In genomic region chr9:125739442-125739841, GRCh38 we compare ENCODE assay signal across 21 cellular contexts.
"Had no signal": no experiment of that assay in that cellular context is flagged by ENCODE, and none has a peak within 500 bp of the region (broad histone marks: within the 10 kb centered on the region; RNA-seq: fewer than 3 reads in every experiment).

No MANE protein-coding gene starts in this region.

- H3K4me1 Mint-ChIP-seq: activated naive CD4-positive, alpha-beta T cell treated with anti-CD3 and anti-CD28 coated beads, Interleukin-2, amount 50 U/mL, for 24 hours; central memory CD8-positive, alpha-beta T cell had no signal

- H3K4me3 ChIP-seq: SK-N-MC had no signal

- H3K36me3 Mint-ChIP-seq: activated naive CD4-positive, alpha-beta T cell treated with anti-CD3 and anti-CD28 coated beads, Interleukin-2, amount 50 U/mL, for 24 hours; brain had no signal

- H3K9me3 Mint-ChIP-seq: activated naive CD4-positive, alpha-beta T cell treated with anti-CD3 and anti-CD28 coated beads, Interleukin-2, amount 50 U/mL, for 24 hours; brain; central memory CD8-positive, alpha-beta T cell had no signal

- H3K27ac ChIP-seq: SK-N-MC had no signal

- DNase-seq: activated CD4-positive, alpha-beta T cell treated with anti-CD3 and anti-CD28 coated beads for 4 hours; activated CD4-positive, alpha-beta T cell treated with anti-CD3 and anti-CD28 coated beads, Interleukin-2, amount 50 U/mL, for 4 hours; activated CD8-positive, alpha-beta memory T cell treated with anti-CD3 and anti-CD28 coated beads, Interleukin-2, amount 50 U/mL, for 48 hours; activated CD8-positive, alpha-beta T cell treated with anti-CD3 and anti-CD28 coated beads, Interleukin-2, amount 10 ng/mL, durations not matched to agents 7 days and 5 days; activated naive CD4-positive, alpha-beta T cell; activated T-cell treated with anti-CD3 and anti-CD28 coated beads, Interleukin-2, amount 50 U/mL, for 1 hour; aorta; Kasumi-1; NCI-H1048; NCI-H146; NCI-H187 treated with DMSO at 0.1 percent for 48 hours; NCI-H2107; NCI-H345; NCI-H510A; NCI-H526 treated with DMSO at 0.1 percent for 48 hours; RPMI8226; T-helper 1 cell had no signal

- H3K27me3 Mint-ChIP-seq: activated naive CD4-positive, alpha-beta T cell treated with anti-CD3 and anti-CD28 coated beads, Interleukin-2, amount 50 U/mL, for 24 hours had no signal

- H3K4me3 Mint-ChIP-seq: activated CD8-positive, alpha-beta T cell treated with anti-CD3 and anti-CD28 coated beads, Interleukin-2, amount 10 ng/mL, durations not matched to agents 7 days and 5 days; activated naive CD4-positive, alpha-beta T cell treated with anti-CD3 and anti-CD28 coated beads, Interleukin-2, amount 50 U/mL, for 24 hours; brain; central memory CD8-positive, alpha-beta T cell had no signal

- H3K27ac Mint-ChIP-seq: activated CD8-positive, alpha-beta T cell treated with anti-CD3 and anti-CD28 coated beads, Interleukin-2, amount 10 ng/mL, durations not matched to agents 7 days and 5 days; activated naive CD4-positive, alpha-beta T cell treated with anti-CD3 and anti-CD28 coated beads, Interleukin-2, amount 50 U/mL, for 24 hours; brain had no signal
